In genomic region chr21:46661211-46661625, GRCh38 we compare ENCODE assay signal across 1 cellular context.
A peak's percentile ranks its signal among the peaks of the same experiment; 100 is the strongest.
TF ChIP-seq lines count a peak whose summit lies in the region.

No MANE protein-coding gene starts in this region.

TF ChIP-seq in GM12878, 131 proteins besides CTCF, POLR2A, EP300 and RAD21 (continued from another document):
- peak; percentile 39; the same call in 1 of the 2 replicates for TF ChIP-seq YY1 (IDR thresholded peaks at IDR 0.05; ENCODE audit: low read depth, low read length)
- peak; percentile 96 for TF ChIP-seq TCF3 (IDR thresholded peaks at IDR 0.05; ENCODE audit: borderline replicate concordance, insufficient read depth, low read depth, low read length)
- TF ChIP-seq NKRF (conservative IDR thresholded peaks at IDR 0.05), result 0 out of 2 replicates have a peak, but pooled peaks have one; percentile 25
- no peak for TF ChIP-seq CHD4 (IDR thresholded peaks at IDR 0.05)
- TF ChIP-seq RUNX3 (IDR thresholded peaks at IDR 0.05; ENCODE audit: low read length), result peak; percentile 49; the same call in 1 of the 2 replicates
- TF ChIP-seq CUX1 (IDR thresholded peaks at IDR 0.05; ENCODE audit: insufficient replicate concordance, low read depth, low read length), result peak; percentile 42
- TF ChIP-seq BCLAF1 (IDR thresholded peaks at IDR 0.05), result no peak
- no peak for TF ChIP-seq POLR2AphosphoS5 (IDR thresholded peaks at IDR 0.05; ENCODE audit: low read length)
- TF ChIP-seq TBL1XR1 (IDR thresholded peaks at IDR 0.05; ENCODE audit: low read depth, low read length), result no peak
- peak; percentile 50 for TF ChIP-seq HDAC6 (IDR thresholded peaks at IDR 0.05; ENCODE audit: unreplicated experiment)
- peak in 1 of 2 experiments; percentile 89; a peak in 2 of 3 replicates for TF ChIP-seq EGR1 (IDR thresholded peaks at IDR 0.05; ENCODE audit: borderline replicate concordance in 1 of 2, low read depth in 2 of 2, low read length in 2 of 2)
- peak; percentile 79 for TF ChIP-seq TCF12 (IDR thresholded peaks at IDR 0.05; ENCODE audit: low read depth, low read length)
- TF ChIP-seq, protein P1, sequence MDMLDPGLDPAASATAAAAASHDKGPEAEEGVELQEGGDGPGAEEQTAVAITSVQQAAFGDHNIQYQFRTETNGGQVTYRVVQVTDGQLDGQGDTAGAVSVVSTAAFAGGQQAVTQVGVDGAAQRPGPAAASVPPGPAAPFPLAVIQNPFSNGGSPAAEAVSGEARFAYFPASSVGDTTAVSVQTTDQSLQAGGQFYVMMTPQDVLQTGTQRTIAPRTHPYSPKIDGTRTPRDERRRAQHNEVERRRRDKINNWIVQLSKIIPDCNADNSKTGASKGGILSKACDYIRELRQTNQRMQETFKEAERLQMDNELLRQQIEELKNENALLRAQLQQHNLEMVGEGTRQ (IDR thresholded peaks at IDR 0.05; ENCODE audit: borderline replicate concordance, low read depth, low read length), result no peak
